Comparison of ENCODE assay signal across 9 cellular contexts in the genomic region with DNA sequence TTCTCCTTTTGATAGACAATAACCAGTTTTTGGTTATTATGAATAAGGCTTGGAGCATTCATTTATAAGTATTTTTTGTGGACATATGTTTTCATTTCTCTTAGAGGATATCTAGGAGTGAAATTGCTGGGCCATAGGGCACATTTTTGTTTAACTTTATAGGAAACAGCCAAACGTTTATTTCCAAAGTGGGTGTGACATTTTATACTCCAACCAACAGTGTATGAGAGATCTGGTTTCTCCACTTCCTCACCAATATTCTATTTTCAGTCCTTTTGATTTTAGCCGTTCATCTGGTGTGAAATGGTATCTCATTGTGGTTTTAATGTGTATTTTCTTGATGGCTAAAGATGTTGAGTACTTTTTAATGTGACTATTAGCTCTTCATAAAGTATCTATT.
"Had no signal": no experiment of that assay in that cellular context is flagged by ENCODE, and none has a peak within 500 bp of the region (broad histone marks: within the 10 kb centered on the region; RNA-seq: fewer than 3 reads in every experiment).

No MANE protein-coding gene starts in this region.

- H3K36me3 ChIP-seq: HAP-1 had no signal

- ATAC-seq: GM23338, HCT116 had no signal

- H3K4me3 ChIP-seq: GM23248, GM23338, HAP-1 had no signal

- DNase-seq: GM23248, GOT3, H7, H9, HCEC 1CT, HFFc6 had no signal

- H3K4me3 Mint-ChIP-seq: GM23338, H9, HFFc6 had no signal

- H3K4me1 ChIP-seq: HAP-1 had no signal

- H3K27ac Mint-ChIP-seq: GM23338, H9, HFFc6 had no signal

- H3K9me3 ChIP-seq: HAP-1 had no signal

- H3K4me1 Mint-ChIP-seq: GM23338, H9 had no signal

- H3K27ac ChIP-seq: GM23248 had no signal
